9 cellular contexts compared by ENCODE assay signal in the genomic region with DNA sequence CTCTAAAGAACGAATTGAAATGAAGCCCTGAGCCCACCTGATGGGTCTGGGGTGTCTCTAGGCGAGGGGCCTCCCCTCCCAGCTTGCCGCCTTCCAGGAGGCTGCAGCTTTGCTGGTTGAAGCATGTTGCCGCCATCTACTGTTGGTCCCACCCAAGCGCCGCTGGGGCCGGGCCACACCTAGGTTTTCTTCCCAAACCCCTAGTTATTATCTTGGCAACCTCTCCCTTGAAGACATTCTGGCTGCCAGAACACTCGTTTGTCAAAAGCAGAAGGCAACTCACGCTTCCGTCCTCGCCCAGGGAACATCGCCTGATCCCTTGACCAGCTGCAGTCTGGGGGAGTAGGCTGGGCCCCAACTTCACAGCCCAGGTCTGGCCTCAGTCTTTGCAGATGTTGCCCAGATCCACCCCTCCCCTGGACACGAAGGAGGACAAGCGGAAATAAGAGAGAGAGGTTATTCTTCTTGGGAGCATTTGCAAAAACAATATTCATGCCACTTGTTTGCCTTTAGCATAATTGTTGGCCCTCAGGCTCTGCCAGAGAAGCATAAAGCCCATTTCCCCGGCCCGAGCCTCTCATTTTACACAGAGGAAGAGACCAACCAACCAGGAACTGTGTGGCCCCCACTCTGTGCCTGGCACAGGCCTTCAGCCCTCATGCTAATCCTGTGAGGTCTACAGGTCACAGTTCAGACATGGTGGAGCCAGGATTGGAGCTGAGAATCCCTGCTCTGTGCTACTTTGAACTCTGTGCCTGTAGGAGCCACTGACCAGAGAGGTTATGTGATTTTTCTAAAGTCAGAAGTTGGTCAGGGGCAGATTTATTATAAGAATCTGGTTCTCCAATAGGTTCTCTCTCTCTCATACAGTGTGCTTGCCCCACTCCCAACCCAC. TPM values are rescaled to one million over a fixed set of nuclear protein-coding genes. Genes with fewer than 3 reads are reported as not detected.
DNase-seq lines count a peak whose midpoint lies in the region; ATAC-seq and TF ChIP-seq lines count a peak whose summit lies in the region.
"Had no signal": no experiment of that assay in that cellular context is flagged by ENCODE, and none has a peak within 500 bp of the region (broad histone marks: within the 10 kb centered on the region; RNA-seq: fewer than 3 reads in every experiment).

No MANE protein-coding gene starts in this region.

- no peak overlapping the region for H4K5ac ChIP-seq in mesendoderm (ENCODE audit: low read length)

- H3K9ac ChIP-seq in HCT116 (ENCODE audit: low read length) (peak overlapping the region; percentile 73), mesendoderm (ENCODE audit: low read length) (peak overlapping the region; percentile 25)

- no peaks in the 10 kb centered on the region for H3K79me1 ChIP-seq in mesendoderm (ENCODE audit: low read length)

- no peak for TF ChIP-seq POLR2A in HCT116 (IDR thresholded peaks at IDR 0.05; ENCODE audit: borderline replicate concordance, extremely low read depth, insufficient read depth, insufficient read length)

- peak overlapping the region; percentile 99 for H3K27ac ChIP-seq in ACC112 (ENCODE audit: low read depth, low read length)
- H3K27ac ChIP-seq in HCT116 (ENCODE audit: low read depth, low read length), result peak overlapping the region; percentile 82
- no peak overlapping the region for H3K27ac ChIP-seq in mesendoderm (ENCODE audit: low read depth, low read length)

- H3K18ac ChIP-seq in mesendoderm (ENCODE audit: low read length), result peak overlapping the region; percentile 54

- peaks cover 90% of the 10 kb centered on the region for H3K4me1 ChIP-seq in ACC112 (ENCODE audit: control insufficient read depth, insufficient read depth, low read length, unreplicated experiment)
- peaks cover 50 to 100% of the 10 kb centered on the region in 2 experiments for H3K4me1 ChIP-seq in HCT116 (ENCODE audit: control insufficient read depth in 1 of 2, insufficient read depth in 2 of 2, low read length in 2 of 2)
- peaks cover 5% of the 10 kb centered on the region for H3K4me1 ChIP-seq in mesendoderm (ENCODE audit: control insufficient read depth, low read depth, low read length)

- no peak overlapping the region for H2BK15ac ChIP-seq in mesendoderm (replicated peaks; ENCODE audit: low read depth)

- H3K79me2 ChIP-seq in ACC112 (ENCODE audit: control insufficient read depth, insufficient read depth, low read length, unreplicated experiment) (peaks cover 95% of the 10 kb centered on the region), HCT116 (ENCODE audit: insufficient read depth, low read length) (peaks cover 99% of the 10 kb centered on the region), mesendoderm (ENCODE audit: control insufficient read depth, insufficient read depth, low read length) (no peaks in the 10 kb centered on the region)

- H4K8ac ChIP-seq in mesendoderm (ENCODE audit: low read depth, low read length), result no peak overlapping the region

- RAD21 ChIA-PET in HCT116 (lab: Charles Lee; ENCODE audit: low non-redundant PET in 1 of 2, low total read pairs in 2 of 2, uncharacterized antibody in 2 of 2, unreplicated experiment in 2 of 2), result interaction anchor here (0.5 to 1.6 kb wide), 5 partner anchors 24 to 179 kb away, joined by 3 to 8 read pairs (median 4); no protein-coding TSS in a partner anchor

- H3K4me2 ChIP-seq in HCT116 (ENCODE audit: low read length) (peak overlapping the region; percentile 68), mesendoderm (ENCODE audit: low read length) (no peak overlapping the region)

- H3K27me3 ChIP-seq in ACC112 (ENCODE audit: insufficient read depth, low read length) (no peaks in the 10 kb centered on the region), HCT116 (ENCODE audit: insufficient read depth, low read length) (no peaks in the 10 kb centered on the region), mesendoderm (ENCODE audit: insufficient read depth, low read length, poor library complexity) (no peaks in the 10 kb centered on the region)

- no peak overlapping the region for H3K27ac Mint-ChIP-seq in chondrocyte (ENCODE audit: unreplicated experiment)

- TF ChIP-seq RAD21 in HCT116 (IDR thresholded peaks at IDR 0.05; ENCODE audit: low read depth), result peak; percentile 85

- H4K20me1 ChIP-seq in HCT116 (ENCODE audit: insufficient read depth), result no peaks in the 10 kb centered on the region

- H3K4me1 Mint-ChIP-seq in chondrocyte (ENCODE audit: low read depth), result peaks cover 58% of the 10 kb centered on the region

- H2AK5ac ChIP-seq in mesendoderm (ENCODE audit: low read length), result no peak overlapping the region

- no peak for DNase-seq in HCT116 (ENCODE audit: low read depth, low spot score)
- DNase-seq in chondrocyte (ENCODE audit: low spot score), result no peak
- peak; percentile 83 for DNase-seq in mesendoderm
- DNase-seq in activated effector memory CD4-positive, alpha-beta T cell treated with anti-CD3 and anti-CD28 coated beads, Interleukin-2, amount 50 U/mL, for 16 hours, result no peak
- DNase-seq in NCI-H1105 (lab: John Stamatoyannopoulos, UW), result no peak
- DNase-seq in NCI-H1048 (lab: John Stamatoyannopoulos, UW), result no peak
- no peak for DNase-seq in activated CD4-positive, CD25-positive, alpha-beta regulatory T cell (lab: John Stamatoyannopoulos, UW)
- DNase-seq: GDM1 had no signal

- H3K36me3 Mint-ChIP-seq in chondrocyte (ENCODE audit: low read depth), result no peaks in the 10 kb centered on the region

- H3K9me3 ChIP-seq in HCT116 (ENCODE audit: control insufficient read depth in 1 of 2, insufficient read depth in 1 of 2, low read depth in 1 of 2, low read length in 2 of 2), result no peaks in the 10 kb centered on the region

- H3K9me3 Mint-ChIP-seq in chondrocyte (ENCODE audit: low read depth), result no peaks in the 10 kb centered on the region

- ATAC-seq in HCT116, result peak; percentile 47

- peak overlapping the region; percentile 61 for H3K56ac ChIP-seq in mesendoderm (ENCODE audit: low read length)

- POLR2A ChIA-PET in HCT116 (lab: Charles Lee), result interaction anchor here (1.9 kb wide), 1 partner anchor 104 kb away, joined by 4 read pairs; no protein-coding TSS in a partner anchor

- H3K23ac ChIP-seq in mesendoderm (ENCODE audit: low read length), result no peak overlapping the region

- no peaks in the 10 kb centered on the region for H3K27me3 Mint-ChIP-seq in chondrocyte (ENCODE audit: low read depth)

- BruUV-seq in HCT116 (replicated peaks; lab: Mats Ljungman, UMichigan), result no TSS peak

- no CpG with 5 or more reads among the region's 16 CpGs for WGBS in mesendoderm (ENCODE audit: extremely low coverage, insufficient coverage, low lambda C conversion rate)

- H2AFZ ChIP-seq in ACC112 (ENCODE audit: low read length, unreplicated experiment) (no peak overlapping the region), HCT116 (ENCODE audit: low read depth, low read length, poor library complexity, severe bottlenecking) (no peak overlapping the region)

- intact Hi-C loops in HCT116 (cut with micrococcal nuclease), result loop anchor here (10.0 kb wide), 1 partner anchor 398 kb away; no protein-coding TSS in a partner anchor

- no peaks in the 10 kb centered on the region for H3K9me2 ChIP-seq in HCT116 (ENCODE audit: insufficient read depth)

- no peak overlapping the region for H3K4ac ChIP-seq in mesendoderm (ENCODE audit: low read depth, low read length)

- peak overlapping the region; percentile 95 for H3K4me3 ChIP-seq in ACC112 (ENCODE audit: low read depth, low read length)
- 0 out of 4 replicates have a peak overlapping the region, but pooled peaks of 1 of the 2 experiments have one; percentile 45 for H3K4me3 ChIP-seq in HCT116 (replicated peaks in 1 of 2; ENCODE audit: low read depth in 1 of 2, low read length in 2 of 2)
- no peak overlapping the region for H3K4me3 ChIP-seq in mesendoderm (ENCODE audit: low read length)

- no peak overlapping the region for H2BK120ac ChIP-seq in mesendoderm (ENCODE audit: low read depth, low read length)

- H2BK5ac ChIP-seq in mesendoderm (ENCODE audit: low read length), result no peak overlapping the region

- TF ChIP-seq CTCF in HCT116 (IDR thresholded peaks at IDR 0.05 in 2 of 3, conservative IDR thresholded peaks at IDR 0.05 in 1 of 3; ENCODE audit: borderline replicate concordance in 1 of 3, insufficient read depth in 1 of 3, low read depth in 2 of 3, low read length in 2 of 3) (peak; percentile 38 to 57 (median 48); a peak in 5 of 6 replicates), chondrocyte (IDR thresholded peaks at IDR 0.05) (peak; percentile 51)

- no peak overlapping the region for H3K4me3 Mint-ChIP-seq in chondrocyte (ENCODE audit: unreplicated experiment)

- CTCF ChIA-PET in HCT116 (lab: Charles Lee), result interaction anchor here (1.2 to 3.3 kb wide), 5 partner anchors 8 to 217 kb away, joined by 6 to 14 read pairs (median 6); no protein-coding TSS in a partner anchor

- peaks cover 18% of the 10 kb centered on the region; the same call in 1 of the 2 replicates for H3K36me3 ChIP-seq in ACC112 (ENCODE audit: insufficient read depth, low read length)
- H3K36me3 ChIP-seq in HCT116 (ENCODE audit: control insufficient read depth in 1 of 2, insufficient read depth in 2 of 2, low read length in 2 of 2), result peaks cover 0 to 11% of the 10 kb centered on the region in 2 experiments; a peak in 1 of 4 replicates
- no peaks in the 10 kb centered on the region for H3K36me3 ChIP-seq in mesendoderm (ENCODE audit: control insufficient read depth, insufficient read depth, low read length)

TF ChIP-seq in HCT116, 20 proteins besides CTCF, POLR2A, EP300 and RAD21 (continues in another document):
- TF ChIP-seq TCF7L2 (IDR thresholded peaks at IDR 0.05; ENCODE audit: borderline replicate concordance, extremely low read depth, insufficient read depth, insufficient read length) (no peak), FOSL1 (IDR thresholded peaks at IDR 0.05; ENCODE audit: low read depth) (no peak)

RNA-seq across cellular contexts. Expression of gene EMP1, which starts 6.7 kb away (rescaled TPM):
- total RNA-seq in HCT116 (2021; ENCODE audit: unreplicated experiment) (110 TPM), chondrocyte (30.7 to 58.3 TPM (median 35.7 TPM) in 3 replicates)
- 170 and 244 TPM in 2 replicates for polyA plus RNA-seq in HCT116 (2012)
- 0.45 TPM for polyA plus RNA-seq in mesendoderm (2013, experiment 1 of 2)
- polyA plus RNA-seq in mesendoderm (2013, experiment 2 of 2), result 0.13 TPM
